In genomic region chr1:109629372-109630030, GRCh38 we compare ENCODE assay signal across 1 cellular context.
TF ChIP-seq lines count a peak whose summit lies in the region.

No MANE protein-coding gene starts in this region.

TF ChIP-seq in HEK293, 187 proteins besides CTCF, POLR2A, EP300 and RAD21 (continued from another document):
- TF ChIP-seq ZNF121 (tag by site-specific recombination; IDR thresholded peaks at IDR 0.05) (no peak), ZNF157 (tag by site-specific recombination; IDR thresholded peaks at IDR 0.05) (no peak), SCRT2 (tag by site-specific recombination; IDR thresholded peaks at IDR 0.05) (peak; percentile 96), ZNF184 (tag by site-specific recombination; IDR thresholded peaks at IDR 0.05) (no peak), ZNF629 (tag by site-specific recombination; IDR thresholded peaks at IDR 0.05) (no peak), ZNF549 (tag by site-specific recombination; IDR thresholded peaks at IDR 0.05) (no peak), GFI1B (tag by site-specific recombination; IDR thresholded peaks at IDR 0.05) (no peak), KLF10 (tag by site-specific recombination; IDR thresholded peaks at IDR 0.05) (no peak), SCRT1 (tag by site-specific recombination; IDR thresholded peaks at IDR 0.05; ENCODE audit: borderline replicate concordance) (peak; percentile 91), ZNF837 (tag by site-specific recombination; IDR thresholded peaks at IDR 0.05) (no peak)
